ENCODE assay signal across 26 cellular contexts in genomic region chr15:85427286-85428028, GRCh38.
"Had no signal": no experiment of that assay in that cellular context is flagged by ENCODE, and none has a peak within 500 bp of the region (broad histone marks: within the 10 kb centered on the region; RNA-seq: fewer than 3 reads in every experiment).

No MANE protein-coding gene starts in this region.

- H3K27ac Mint-ChIP-seq: activated CD8-positive, alpha-beta T cell treated with anti-CD3 and anti-CD28 coated beads for 36 hours; activated naive CD4-positive, alpha-beta T cell treated with anti-CD3 and anti-CD28 coated beads, Interleukin-2, amount 10 ng/mL, durations not matched to agents 7 days and 5 days; activated T-cell treated with anti-CD3 and anti-CD28 coated beads, Interleukin-2, amount 50 U/mL, for 72 hours; activated T-helper 2 cell treated with anti-CD3 and anti-CD28 coated beads, Interferon-gamma antibody, Interleukin-2, Interleukin-4, amounts not matched to agents 10 μg/mL and 5 μg/mL and 100 μg/mL, durations not matched to agents 14 hours and 24 hours and 36 hours had no signal

- H3K36me3 ChIP-seq: ascending aorta, MG63, SJSA1 had no signal

- H3K4me1 ChIP-seq: SJSA1 had no signal

- H3K9me3 Mint-ChIP-seq: activated CD8-positive, alpha-beta T cell treated with anti-CD3 and anti-CD28 coated beads for 36 hours; activated naive CD4-positive, alpha-beta T cell treated with anti-CD3 and anti-CD28 coated beads, Interleukin-2, amount 10 ng/mL, durations not matched to agents 7 days and 5 days; activated T-cell treated with anti-CD3 and anti-CD28 coated beads, Interleukin-2, amount 50 U/mL, for 72 hours; activated T-helper 2 cell treated with anti-CD3 and anti-CD28 coated beads, Interferon-gamma antibody, Interleukin-2, Interleukin-4, amounts not matched to agents 10 μg/mL and 5 μg/mL and 100 μg/mL, durations not matched to agents 14 hours and 24 hours and 36 hours had no signal

- H3K27me3 ChIP-seq: ascending aorta, body of pancreas, MG63, SJSA1 had no signal

- H3K27me3 Mint-ChIP-seq: activated CD8-positive, alpha-beta T cell treated with anti-CD3 and anti-CD28 coated beads for 36 hours; activated naive CD4-positive, alpha-beta T cell treated with anti-CD3 and anti-CD28 coated beads, Interleukin-2, amount 10 ng/mL, durations not matched to agents 7 days and 5 days had no signal

- H3K4me3 Mint-ChIP-seq: activated CD8-positive, alpha-beta T cell treated with anti-CD3 and anti-CD28 coated beads for 36 hours; activated naive CD4-positive, alpha-beta T cell treated with anti-CD3 and anti-CD28 coated beads, Interleukin-2, amount 10 ng/mL, durations not matched to agents 7 days and 5 days; activated T-cell treated with anti-CD3 and anti-CD28 coated beads, Interleukin-2, amount 50 U/mL, for 72 hours had no signal

- H3K27ac ChIP-seq: ascending aorta, body of pancreas, KMS-11, SJSA1 had no signal

- DNase-seq: activated CD4-positive, alpha-beta T cell treated with anti-CD3 and anti-CD28 coated beads for 4 hours; activated CD8-positive, alpha-beta memory T cell treated with anti-CD3 and anti-CD28 coated beads, Interleukin-2, amount 50 U/mL, for 4 hours; activated CD8-positive, alpha-beta T cell treated with anti-CD3 and anti-CD28 coated beads for 36 hours; activated gamma-delta T cell treated with Interleukin-2 at 50 U/mL for 16 hours; activated naive CD4-positive, alpha-beta T cell treated with anti-CD3 and anti-CD28 coated beads, Interleukin-2, amount 10 ng/mL, durations not matched to agents 7 days and 5 days; activated T-cell treated with anti-CD3 and anti-CD28 coated beads, Interleukin-2, amount 50 U/mL, for 72 hours; amniotic stem cell; body of pancreas; MG63; MV-4-11; NCI-H1105; NCI-H1436; NCI-H1694 treated with DMSO at 0.1 percent for 48 hours; NCI-H2029 treated with DMSO at 0.1 percent for 48 hours; NCI-H345; NCI-H510A treated with DMSO at 0.1 percent for 48 hours; NCI-H69; PC-3; SHP77; SW 1271 had no signal

- H3K9me3 ChIP-seq: ascending aorta, body of pancreas, MG63, SJSA1 had no signal

- H3K4me3 ChIP-seq: ascending aorta, body of pancreas, MG63, SJSA1 had no signal

- ATAC-seq: activated CD4-positive, CD25-positive, alpha-beta regulatory T cell treated with anti-CD3 and anti-CD28 coated beads, Interleukin-2, amount 50 U/mL, for 24 hours; activated CD8-positive, alpha-beta T cell treated with anti-CD3 and anti-CD28 coated beads for 36 hours; activated T-cell treated with anti-CD3 and anti-CD28 coated beads, Interleukin-2, amount 50 U/mL, for 72 hours; body of pancreas; PC-3; SK-N-SH treated with all-trans-retinoic acid at 6 μM for 48 hours had no signal
